8 cellular contexts compared by ENCODE assay signal in the genomic region with DNA sequence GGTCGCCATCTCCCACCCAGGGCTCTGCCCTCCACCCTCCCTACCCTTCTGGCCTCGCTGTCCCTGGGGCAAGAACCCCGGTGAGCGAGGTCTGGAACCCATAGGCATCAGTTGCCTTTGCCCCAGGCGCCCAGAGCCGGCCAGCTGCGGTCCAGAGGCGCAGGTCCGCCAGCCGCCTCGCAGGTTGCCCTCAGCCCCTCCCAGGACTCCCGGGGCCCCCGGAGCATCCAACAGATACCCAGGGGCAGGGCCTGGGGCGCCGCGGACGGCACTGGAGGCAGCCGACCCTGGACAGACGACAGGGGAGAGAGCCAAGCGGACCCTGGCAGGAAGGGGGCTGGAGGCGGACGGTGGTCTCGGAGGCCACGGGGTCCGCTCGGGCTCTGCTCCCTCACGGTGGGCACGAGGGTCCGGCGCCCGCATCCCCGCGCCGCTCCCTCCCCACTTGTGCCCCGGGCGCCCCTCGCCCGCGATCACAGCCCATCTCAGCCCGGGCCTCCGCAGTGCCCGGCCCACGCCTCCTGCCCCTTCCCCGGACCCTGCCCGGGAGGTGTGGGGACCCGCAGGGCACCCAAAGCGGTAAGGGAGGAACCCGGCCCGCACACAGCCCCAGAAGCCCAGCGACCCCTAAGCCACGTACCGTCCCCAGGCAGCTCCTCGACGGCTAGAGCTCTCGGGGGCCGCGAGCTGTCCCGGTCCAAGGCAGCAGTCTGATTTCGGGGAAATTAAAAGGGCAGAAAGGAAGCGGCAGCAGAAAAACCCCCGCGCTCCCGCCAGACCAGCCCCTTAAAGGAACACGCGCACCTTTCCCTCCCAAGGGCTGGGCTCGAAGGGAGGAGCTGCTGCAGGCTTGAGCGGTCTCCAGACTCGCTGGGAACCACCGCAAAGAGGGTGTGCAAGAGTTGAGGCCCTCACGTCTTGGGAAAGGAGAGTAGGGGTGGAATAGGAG. TPM values are rescaled to one million over a fixed set of nuclear protein-coding genes. Genes with fewer than 3 reads are reported as not detected.
DNase-seq lines count a peak whose midpoint lies in the region; ATAC-seq and TF ChIP-seq lines count a peak whose summit lies in the region.

A gene with protein sequence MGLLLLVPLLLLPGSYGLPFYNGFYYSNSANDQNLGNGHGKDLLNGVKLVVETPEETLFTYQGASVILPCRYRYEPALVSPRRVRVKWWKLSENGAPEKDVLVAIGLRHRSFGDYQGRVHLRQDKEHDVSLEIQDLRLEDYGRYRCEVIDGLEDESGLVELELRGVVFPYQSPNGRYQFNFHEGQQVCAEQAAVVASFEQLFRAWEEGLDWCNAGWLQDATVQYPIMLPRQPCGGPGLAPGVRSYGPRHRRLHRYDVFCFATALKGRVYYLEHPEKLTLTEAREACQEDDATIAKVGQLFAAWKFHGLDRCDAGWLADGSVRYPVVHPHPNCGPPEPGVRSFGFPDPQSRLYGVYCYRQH (minus strand): TSS at position 726 of the 949 bp plus-strand sequence. CDS start 8,246 bp downstream, outside the sequence.

- no peaks in the 10 kb centered on the region for H3K9me2 ChIP-seq in DOHH2 (replicated peaks; ENCODE audit: control insufficient read depth, low read length)

- no peak for TF ChIP-seq POLR2A in body of pancreas (IDR thresholded peaks at IDR 0.05)

- H3K9me3 ChIP-seq in DOHH2 (ENCODE audit: control insufficient read depth, insufficient read depth, low read length) (no peaks in the 10 kb centered on the region), body of pancreas (no peaks in the 10 kb centered on the region)

- TF ChIP-seq CTCF in DOHH2 (IDR thresholded peaks at IDR 0.05; ENCODE audit: low read depth, low read length, poor library complexity, severe bottlenecking) (no peak), body of pancreas (IDR thresholded peaks at IDR 0.05) (no peak)

- H3K4me1 ChIP-seq in DOHH2 (ENCODE audit: control insufficient read depth, low read length), result peaks cover 9% of the 10 kb centered on the region; the same call in 1 of the 2 replicates
- peaks cover 27% of the 10 kb centered on the region for H3K4me1 ChIP-seq in body of pancreas

- H3K27me3 ChIP-seq in DOHH2 (ENCODE audit: control insufficient read depth, low read length) (peaks cover 34% of the 10 kb centered on the region), body of pancreas (peaks cover 0 to 17% of the 10 kb centered on the region in 2 donors)

- no peaks in the 10 kb centered on the region for H3F3A ChIP-seq in DOHH2 (ENCODE audit: control insufficient read depth, insufficient read depth)

- H3K36me3 ChIP-seq in DOHH2 (ENCODE audit: control insufficient read depth, low read length), result no peaks in the 10 kb centered on the region
- H3K36me3 ChIP-seq in body of pancreas (replicated peaks in 1 of 2; ENCODE audit: insufficient read depth in 1 of 2, low read depth in 2 of 2), result no peaks in the 10 kb centered on the region

- H3K4me3 ChIP-seq in DOHH2 (ENCODE audit: low read length) (peak within 1 kb of the TSS; percentile 48; the same call in 1 of the 2 replicates), body of pancreas (peak within 1 kb of the TSS in 1 of 2 donors; percentile 10)

- intact Hi-C loops in body of pancreas (cut with DNase I), result no loop called here
- intact Hi-C loops in left colon (cut with DNase I, micrococcal nuclease), result no loop called here

- no peaks in the 10 kb centered on the region for H4K20me1 ChIP-seq in DOHH2 (ENCODE audit: control insufficient read depth, insufficient read depth, low read depth, low read length)

- 5 to 8% methylated on average over 24 to 55 of the region's 70 CpGs for WGBS in body of pancreas, 2 donors

- H3K27ac ChIP-seq in DOHH2 (ENCODE audit: low read depth, low read length) (no peak within 1 kb of the TSS), body of pancreas (no peak within 1 kb of the TSS)

- H3K79me2 ChIP-seq in DOHH2 (ENCODE audit: control insufficient read depth, low read length), result no peaks in the 10 kb centered on the region

- H3K4me2 ChIP-seq in DOHH2 (ENCODE audit: low read length), result peak within 1 kb of the TSS; percentile 66

- peak; percentile 51 for ATAC-seq in HG02642 (IDR thresholded peaks at IDR 0.05; ENCODE audit: poor library complexity, unreplicated experiment)
- ATAC-seq in body of pancreas, result peak; percentile 16
- peak; percentile 59 for ATAC-seq in left colon
- ATAC-seq in HG02973 (IDR thresholded peaks at IDR 0.05; ENCODE audit: unreplicated experiment), result no peak
- ATAC-seq in GM19328 (IDR thresholded peaks at IDR 0.05; ENCODE audit: unreplicated experiment), result no peak

- peak; percentile 40 for DNase-seq in T-helper 9 cell
- peak in 2 of 4 donors; percentile 16 to 30 for DNase-seq in body of pancreas
- peak in 1 of 2 donors; percentile 37 for DNase-seq in left colon
- peak in 2 of 3 donors; percentile 20 to 46 for DNase-seq in stimulated activated CD4-positive, alpha-beta T cell treated with anti-CD3 and anti-CD28 coated beads, TNF-alpha, amount 100 ng/mL, for 1 hour (ENCODE audit: low read depth in 3 of 3, low spot score in 1 of 3)

RNA-seq across cellular contexts. Expression of the gene that starts here (rescaled TPM):
- total RNA-seq in body of pancreas (1 to 10 TPM; 1.0 to 8.9 TPM), left colon (1 to 10 TPM; 2.0 to 2.4 TPM)

Comparison
In these comparisons a context has a peak if more than half of its experiments do, and no peak if none do; other contexts are left out.
1. ATAC-seq: peak in HG02642 (single experiment), body of pancreas (single experiment) and left colon (single experiment); none in HG02973 (single experiment) and GM19328 (single experiment).